Comparison of ENCODE assay signal across 18 cellular contexts in genomic region chr14:83347874-83348273, GRCh38.
A peak's percentile ranks its signal among the peaks of the same experiment; 100 is the strongest.
DNase-seq lines count a peak whose midpoint lies in the region; ATAC-seq and TF ChIP-seq lines count a peak whose summit lies in the region.
"Had no signal": no experiment of that assay in that cellular context is flagged by ENCODE, and none has a peak within 500 bp of the region (broad histone marks: within the 10 kb centered on the region; RNA-seq: fewer than 3 reads in every experiment).

No MANE protein-coding gene starts in this region.

- no peaks in the 10 kb centered on the region for H3K36me3 Mint-ChIP-seq in CD8-positive, alpha-beta memory T cell

- H3K4me2 ChIP-seq in SK-N-SH = no peak overlapping the region
- H3K4me2 ChIP-seq: BLaER1 treated with 17β-estradiol and CSF1 and Interleukin-3, amounts not matched to agents 10 nM and 100 nM had no signal

- H3K9me2 ChIP-seq in SK-N-SH = no peaks in the 10 kb centered on the region

- H3K4me1 ChIP-seq in SK-N-SH (ENCODE audit: control insufficient read depth in 1 of 2, insufficient read depth in 2 of 2, low read depth in 1 of 2, low read length in 1 of 2) (no peaks in the 10 kb centered on the region), foreskin keratinocyte (no peaks in the 10 kb centered on the region)
- H3K4me1 ChIP-seq in CD8-positive, alpha-beta memory T cell (ENCODE audit: insufficient read depth, low read length) = no peaks in the 10 kb centered on the region
- H3K4me1 ChIP-seq: BLaER1 treated with 17β-estradiol and CSF1 and Interleukin-3, amounts not matched to agents 10 nM and 100 nM had no signal

- no peaks in the 10 kb centered on the region for H3K27me3 Mint-ChIP-seq in CD8-positive, alpha-beta memory T cell

- H3K4me3 ChIP-seq in SK-N-SH (ENCODE audit: low read depth in 2 of 2, low read length in 1 of 2) (no peak overlapping the region), dorsolateral prefrontal cortex (no peak overlapping the region)
- no peak overlapping the region for H3K4me3 ChIP-seq in CD8-positive, alpha-beta memory T cell (ENCODE audit: low read length)
- H3K4me3 ChIP-seq: BLaER1 treated with 17β-estradiol and CSF1 and Interleukin-3, amounts not matched to agents 10 nM and 100 nM had no signal

- POLR2A ChIA-PET in SK-N-SH (lab: Yijun Ruan, JAX) = no interaction called here
- POLR2A ChIA-PET in CD8-positive, alpha-beta memory T cell (lab: Charles Lee) = no interaction called here

- H3K4me3 Mint-ChIP-seq in CD8-positive, alpha-beta memory T cell = no peak overlapping the region

- H3K79me2 ChIP-seq in SK-N-SH (ENCODE audit: insufficient read depth) = no peaks in the 10 kb centered on the region

- TF ChIP-seq CTCF in SK-N-SH (IDR thresholded peaks at IDR 0.05) (no peak), foreskin keratinocyte (conservative IDR thresholded peaks at IDR 0.05) (no peak), dorsolateral prefrontal cortex (IDR thresholded peaks at IDR 0.05 in 54 of 56, conservative IDR thresholded peaks at IDR 0.05 in 2 of 56; ENCODE audit: low read depth in 1 of 56, partially characterized antibody in 56 of 56) (no peak), GM10266 (IDR thresholded peaks at IDR 0.05; ENCODE audit: control insufficient read depth, insufficient read depth, low read depth, missing control alignments) (no peak)

- no peak overlapping the region for H2AFZ ChIP-seq in SK-N-SH (ENCODE audit: low read depth)

- H3K9me3 Mint-ChIP-seq in CD8-positive, alpha-beta memory T cell = peaks cover 3 to 42% (median 11%) of the 10 kb centered on the region in 5 donors

- ATAC-seq in SK-N-SH treated with all-trans-retinoic acid at 6 μM for 48 hours (no peak), foreskin keratinocyte (no peak)

- no peak overlapping the region for H3K9ac ChIP-seq in SK-N-SH
- H3K9ac ChIP-seq: BLaER1 treated with 17β-estradiol and CSF1 and Interleukin-3, amounts not matched to agents 10 nM and 100 nM had no signal

- no peak for TF ChIP-seq EP300 in SK-N-SH (IDR thresholded peaks at IDR 0.05; ENCODE audit: borderline replicate concordance in 1 of 2, low read depth in 1 of 2, low read length in 1 of 2)

- H3K9me3 ChIP-seq in SK-N-SH = no peaks in the 10 kb centered on the region
- H3K9me3 ChIP-seq in CD8-positive, alpha-beta memory T cell (ENCODE audit: low read length) = no peaks in the 10 kb centered on the region
- H3K9me3 ChIP-seq: BLaER1 treated with 17β-estradiol and CSF1 and Interleukin-3, amounts not matched to agents 10 nM and 100 nM had no signal

- no peaks in the 10 kb centered on the region for H4K20me1 ChIP-seq in SK-N-SH (ENCODE audit: insufficient read depth)
- H4K20me1 ChIP-seq: BLaER1 treated with 17β-estradiol and CSF1 and Interleukin-3, amounts not matched to agents 10 nM and 100 nM had no signal

- 3% methylated on average over 1 of the region's 1 CpG for WGBS in SK-N-SH (ENCODE audit: low lambda C conversion rate)

- DNase-seq in SK-N-SH = no peak
- peak; percentile 39 for DNase-seq in amniotic epithelial cell (ENCODE audit: low read depth)
- DNase-seq in foreskin keratinocyte = peak; percentile 12 to 22
- no peak for DNase-seq in CD8-positive, alpha-beta memory T cell
- DNase-seq in dorsolateral prefrontal cortex = no peak
- DNase-seq in GM10266 (ENCODE audit: extremely low spot score) = no peak
- no peak for DNase-seq in activated naive CD4-positive, alpha-beta T cell treated with Interleukin-2 at 50 U/mL for 16 hours
- DNase-seq: DMS79 treated with DMSO at 0.1 percent for 48 hours, GDM1, H7, NCI-H187, NCI-H446, NCI-H69, RPMI8226, SIG-M5 had no signal

- TF ChIP-seq RAD21 in SK-N-SH (IDR thresholded peaks at IDR 0.05; ENCODE audit: low read length) = no peak

- H3F3A ChIP-seq in SK-N-SH (replicated peaks; ENCODE audit: insufficient read depth) = no peaks in the 10 kb centered on the region

- H3K36me3 ChIP-seq in SK-N-SH (replicated peaks in 1 of 2; ENCODE audit: control insufficient read depth in 1 of 2, insufficient read depth in 2 of 2, low read length in 1 of 2) = no peaks in the 10 kb centered on the region
- H3K36me3 ChIP-seq in CD8-positive, alpha-beta memory T cell (ENCODE audit: insufficient read depth, low read length) = no peaks in the 10 kb centered on the region
- H3K36me3 ChIP-seq: BLaER1 treated with 17β-estradiol and CSF1 and Interleukin-3, amounts not matched to agents 10 nM and 100 nM had no signal

- H3K27ac Mint-ChIP-seq in CD8-positive, alpha-beta memory T cell = no peak overlapping the region

- intact Hi-C loops in dorsolateral prefrontal cortex (cut with DNase I) = no loop called here

- H3K27ac ChIP-seq in SK-N-SH (ENCODE audit: low read depth in 2 of 2, low read length in 1 of 2) (no peak overlapping the region), foreskin keratinocyte (no peak overlapping the region), dorsolateral prefrontal cortex (no peak overlapping the region)
- no peak overlapping the region for H3K27ac ChIP-seq in CD8-positive, alpha-beta memory T cell (ENCODE audit: low read depth, low read length)
- H3K27ac ChIP-seq: 22Rv1; BLaER1 treated with 17β-estradiol and CSF1 and Interleukin-3, amounts not matched to agents 10 nM and 100 nM had no signal

- no peaks in the 10 kb centered on the region for H3K27me3 ChIP-seq in SK-N-SH (ENCODE audit: insufficient read depth)
- H3K27me3 ChIP-seq in foreskin keratinocyte = no peaks in the 10 kb centered on the region
- H3K27me3 ChIP-seq in CD8-positive, alpha-beta memory T cell (ENCODE audit: insufficient read depth, low read length, poor library complexity, severe bottlenecking) = no peaks in the 10 kb centered on the region
- H3K27me3 ChIP-seq in dorsolateral prefrontal cortex = peaks cover 0 to 3% (median 0%) of the 10 kb centered on the region in 45 donors
- H3K27me3 ChIP-seq: BLaER1 treated with 17β-estradiol and CSF1 and Interleukin-3, amounts not matched to agents 10 nM and 100 nM had no signal

- CTCF ChIA-PET in SK-N-SH (lab: Yijun Ruan, JAX) = no interaction called here
- CTCF ChIA-PET in CD8-positive, alpha-beta memory T cell (lab: Charles Lee) = no interaction called here

- no peaks in the 10 kb centered on the region for H3K4me1 Mint-ChIP-seq in CD8-positive, alpha-beta memory T cell

TF ChIP-seq in SK-N-SH treated with all-trans-retinoic acid at 6 μM for 48 hours, 23 proteins besides CTCF, POLR2A, EP300 and RAD21:
- TF ChIP-seq ZNF70 (CRISPR knock-in tag; IDR thresholded peaks at IDR 0.05) = no peak
- peak; percentile 53 for TF ChIP-seq ISL1 (CRISPR knock-in tag; IDR thresholded peaks at IDR 0.05)

TF ChIP-seq in SK-N-SH, 30 proteins besides CTCF, POLR2A, EP300 and RAD21 (continues in another document):
- TF ChIP-seq USF1 (IDR thresholded peaks at IDR 0.05; ENCODE audit: borderline replicate concordance, low read depth) (no peak), FOSL2 (IDR thresholded peaks at IDR 0.05; ENCODE audit: borderline replicate concordance, low read depth) (no peak), NFIC (IDR thresholded peaks at IDR 0.05; ENCODE audit: borderline replicate concordance) (no peak), RXRA (IDR thresholded peaks at IDR 0.05; ENCODE audit: borderline replicate concordance, low read depth) (no peak), MEF2A (IDR thresholded peaks at IDR 0.05; ENCODE audit: borderline replicate concordance, low read depth) (no peak), EZH2phosphoT487 (IDR thresholded peaks at IDR 0.05; ENCODE audit: borderline replicate concordance, low read depth) (no peak), TCF12 (IDR thresholded peaks at IDR 0.05) (no peak), GATA2 (CRISPR knock-in tag; IDR thresholded peaks at IDR 0.05) (no peak), TEAD4 (IDR thresholded peaks at IDR 0.05; ENCODE audit: borderline replicate concordance, insufficient read depth) (no peak), POLR2AphosphoS5 (IDR thresholded peaks at IDR 0.05; ENCODE audit: low read depth, low read length) (no peak), SIN3A (IDR thresholded peaks at IDR 0.05; ENCODE audit: borderline replicate concordance, low read depth, low read length) (no peak), REST (IDR thresholded peaks at IDR 0.05; ENCODE audit: low read depth, low read length) (no peak), JUND (IDR thresholded peaks at IDR 0.05) (no peak)

Comparison
In these comparisons a context has a peak if more than half of its experiments do, and no peak if none do; other contexts are left out.
1. DNase-seq: peak in amniotic epithelial cell (single experiment) and foreskin keratinocyte (2 of 2); none in SK-N-SH (single experiment), CD8-positive, alpha-beta memory T cell (0 of 5), dorsolateral prefrontal cortex (0 of 10), GM10266 (single experiment) and activated naive CD4-positive, alpha-beta T cell treated with Interleukin-2 at 50 U/mL for 16 hours (single experiment).